Comparison of ENCODE assay signal across 18 cellular contexts in the genomic region with DNA sequence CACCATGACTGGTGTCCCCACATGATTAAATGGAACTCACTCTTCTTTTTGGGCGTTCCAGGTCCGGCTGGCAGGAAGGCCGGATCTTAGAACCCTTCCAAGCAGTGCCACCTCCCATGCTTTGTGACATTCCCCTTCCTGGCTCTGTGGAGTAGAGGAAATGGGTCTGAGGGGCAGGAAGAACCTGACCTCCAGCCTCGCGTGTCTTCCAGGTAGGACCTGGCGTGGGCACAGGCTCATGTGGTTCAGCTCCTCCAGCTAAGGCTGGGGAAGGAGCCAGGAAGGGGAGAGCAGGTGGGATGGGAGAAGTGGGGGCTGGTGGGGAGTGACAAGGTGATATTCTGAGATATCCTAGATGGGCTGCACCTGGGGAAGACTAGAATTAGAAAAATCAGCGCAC. TPM values are rescaled to one million over a fixed set of nuclear protein-coding genes. Genes with fewer than 3 reads are reported as not detected.
DNase-seq lines count a peak whose midpoint lies in the region; ATAC-seq and TF ChIP-seq lines count a peak whose summit lies in the region.
"Had no signal": no experiment of that assay in that cellular context is flagged by ENCODE, and none has a peak within 500 bp of the region (broad histone marks: within the 10 kb centered on the region; RNA-seq: fewer than 3 reads in every experiment).

No MANE protein-coding gene starts in this region.

- H4K20me1 ChIP-seq in hepatocyte (ENCODE audit: insufficient read depth, poor library complexity, severe bottlenecking) = no peaks in the 10 kb centered on the region

- no peak for DNase-seq in natural killer cell treated with Interleukin-12 subunit alpha and Interleukin-12 subunit beta and Interleukin-15 and Interleukin-18, amount 100 ng/mL, for 72 hours (ENCODE audit: low spot score)
- no peak for DNase-seq in natural killer cell
- no peak for DNase-seq in lung (ENCODE audit: low spot score)
- peak; percentile 76 for DNase-seq in posterior vena cava (ENCODE audit: low spot score)
- no peak for DNase-seq in glutamatergic neuron
- no peak for DNase-seq in GM03348 (ENCODE audit: low spot score)
- DNase-seq in cerebellum (ENCODE audit: low spot score) = no peak
- DNase-seq in hepatocyte (ENCODE audit: low spot score) = no peak
- DNase-seq: GDM1, HCEC 1CT, KG1, NCI-H1092, NCI-H1436, NCI-H1930, NCI-H2227 treated with DMSO at 0.1 percent for 48 hours, NCI-H510A treated with DMSO at 0.1 percent for 48 hours had no signal

- no peak overlapping the region for H2AFZ ChIP-seq in hepatocyte
- H2AFZ ChIP-seq: GM23338 had no signal

- H3K4me1 ChIP-seq in lung (ENCODE audit: control insufficient read depth in 2 of 2, insufficient read depth in 2 of 2, low read length in 2 of 2) (peaks cover 0 to 10% of the 10 kb centered on the region in 2 donors), hepatocyte (ENCODE audit: insufficient read depth) (peaks cover 6% of the 10 kb centered on the region)

- H3K4me3 ChIP-seq in lung (peak overlapping the region; percentile 3), hepatocyte (no peak overlapping the region)
- H3K4me3 ChIP-seq: GM23338 had no signal

- H3K79me2 ChIP-seq in hepatocyte = no peaks in the 10 kb centered on the region

- no peaks in the 10 kb centered on the region for H3K9me3 Mint-ChIP-seq in natural killer cell treated with Interleukin-12 subunit alpha and Interleukin-12 subunit beta and Interleukin-15 and Interleukin-18, amount 100 ng/mL, for 72 hours
- H3K9me3 Mint-ChIP-seq in natural killer cell (no peaks in the 10 kb centered on the region), glutamatergic neuron (ENCODE audit: unreplicated experiment) (peaks cover 2% of the 10 kb centered on the region)
- H3K9me3 Mint-ChIP-seq: GM23338 had no signal

- no peaks in the 10 kb centered on the region for H3K36me3 Mint-ChIP-seq in natural killer cell treated with Interleukin-12 subunit alpha and Interleukin-12 subunit beta and Interleukin-15 and Interleukin-18, amount 100 ng/mL, for 72 hours
- H3K36me3 Mint-ChIP-seq in natural killer cell (no peaks in the 10 kb centered on the region), glutamatergic neuron (ENCODE audit: unreplicated experiment) (no peaks in the 10 kb centered on the region)

- H3K9me2 ChIP-seq in hepatocyte (replicated peaks; ENCODE audit: insufficient read depth) = no peaks in the 10 kb centered on the region

- no peaks in the 10 kb centered on the region for H3K36me3 ChIP-seq in lung (ENCODE audit: control insufficient read depth in 2 of 2, insufficient read depth in 2 of 2, low read length in 2 of 2)
- no peaks in the 10 kb centered on the region for H3K36me3 ChIP-seq in hepatocyte (replicated peaks; ENCODE audit: insufficient read depth, low read depth)

- WGBS in lung, 2 donors = 78 to 81% methylated on average over 7 of the region's 7 CpGs
- WGBS in hepatocyte (ENCODE audit: low lambda C conversion rate, missing lambda C conversion rate) = 94% methylated on average over 7 of the region's 7 CpGs

- no peak overlapping the region for H3K27ac Mint-ChIP-seq in natural killer cell treated with Interleukin-12 subunit alpha and Interleukin-12 subunit beta and Interleukin-15 and Interleukin-18, amount 100 ng/mL, for 72 hours
- H3K27ac Mint-ChIP-seq in natural killer cell = no peak overlapping the region
- no peak overlapping the region for H3K27ac Mint-ChIP-seq in glutamatergic neuron (ENCODE audit: unreplicated experiment)
- H3K27ac Mint-ChIP-seq: GM23338 had no signal

- H3K27me3 ChIP-seq in lung (ENCODE audit: control insufficient read depth, insufficient read depth) (no peaks in the 10 kb centered on the region), hepatocyte (peaks cover 39% of the 10 kb centered on the region)

- no peak overlapping the region for H3K4me2 ChIP-seq in hepatocyte
- H3K4me2 ChIP-seq: GM23338 had no signal

- TF ChIP-seq CTCF in natural killer cell (IDR thresholded peaks at IDR 0.05) (no peak), lung (IDR thresholded peaks at IDR 0.05; ENCODE audit: control extremely low read depth, extremely low read depth) (no peak), glutamatergic neuron (IDR thresholded peaks at IDR 0.05; ENCODE audit: partially characterized antibody, unreplicated experiment) (no peak), hepatocyte (IDR thresholded peaks at IDR 0.05; ENCODE audit: poor library complexity) (no peak)

- peaks cover 44 to 61% of the 10 kb centered on the region in 2 donors for H3K27me3 Mint-ChIP-seq in natural killer cell treated with Interleukin-12 subunit alpha and Interleukin-12 subunit beta and Interleukin-15 and Interleukin-18, amount 100 ng/mL, for 72 hours
- H3K27me3 Mint-ChIP-seq in natural killer cell (ENCODE audit: low read depth in 2 of 2) (peaks cover 45 to 56% of the 10 kb centered on the region in 2 donors), glutamatergic neuron (ENCODE audit: unreplicated experiment) (peaks cover 12% of the 10 kb centered on the region)

- H3K9me3 ChIP-seq in lung (ENCODE audit: control insufficient read depth in 2 of 2, insufficient read depth in 1 of 2, low read length in 1 of 2) (peaks cover 0 to 2% of the 10 kb centered on the region in 2 donors), hepatocyte (ENCODE audit: low read depth) (no peaks in the 10 kb centered on the region)

- peak overlapping the region; percentile 18 for H3K4me3 Mint-ChIP-seq in natural killer cell treated with Interleukin-12 subunit alpha and Interleukin-12 subunit beta and Interleukin-15 and Interleukin-18, amount 100 ng/mL, for 72 hours
- H3K4me3 Mint-ChIP-seq in natural killer cell = no peak overlapping the region
- H3K4me3 Mint-ChIP-seq in glutamatergic neuron (ENCODE audit: unreplicated experiment) = no peak overlapping the region

- intact Hi-C loops in natural killer cell (cut with micrococcal nuclease) (no loop called here), posterior vena cava (cut with DNase I) (no loop called here)

- ATAC-seq in natural killer cell treated with Interleukin-12 subunit alpha and Interleukin-12 subunit beta and Interleukin-15 and Interleukin-18, amount 100 ng/mL, for 72 hours = no peak
- ATAC-seq in natural killer cell (no peak), lung (ENCODE audit: insufficient read depth, low FRiP score) (no peak)
- ATAC-seq: GM23338 had no signal

- H3K27ac ChIP-seq in lung (ENCODE audit: low read depth in 1 of 2, low read length in 1 of 2) = no peak overlapping the region
- no peak overlapping the region for H3K27ac ChIP-seq in hepatocyte
- H3K27ac ChIP-seq: C4-2B had no signal

- peaks cover 13 to 18% of the 10 kb centered on the region in 2 donors for H3K4me1 Mint-ChIP-seq in natural killer cell treated with Interleukin-12 subunit alpha and Interleukin-12 subunit beta and Interleukin-15 and Interleukin-18, amount 100 ng/mL, for 72 hours (ENCODE audit: low read depth in 2 of 2)
- H3K4me1 Mint-ChIP-seq in natural killer cell = peaks cover 13 to 20% of the 10 kb centered on the region in 2 donors
- H3K4me1 Mint-ChIP-seq in glutamatergic neuron (ENCODE audit: low read depth, unreplicated experiment) = peaks cover 17% of the 10 kb centered on the region

RNA-seq across cellular contexts. Expression of gene TMEM255B, which starts 2.1 kb away (rescaled TPM):
- total RNA-seq in natural killer cell treated with Interleukin-12 subunit alpha and Interleukin-12 subunit beta and Interleukin-15 and Interleukin-18, amount 100 ng/mL, for 72 hours = 1 to 10 TPM; 1.3 to 2.2 TPM
- 1 to 10 TPM in 2 of 3 donors, under 1 TPM in 1; 0.38 to 3.0 (median 1.0) TPM for total RNA-seq in natural killer cell
- 10 to 100 TPM in 1 of 2 donors, 1 to 10 TPM in 1; 6.0 to 19.6 TPM for total RNA-seq in lung
- polyA plus RNA-seq in lung = 10 to 100 TPM; 13.3 to 16.4 TPM
- 10 to 100 TPM; 20.2 to 22.9 TPM for total RNA-seq in posterior vena cava
- 13.8 TPM for total RNA-seq in glutamatergic neuron (ENCODE audit: unreplicated experiment)
- 7.9 TPM for total RNA-seq in cerebellum
- total RNA-seq in hepatocyte = 0.10 and 1.5 TPM in 2 replicates
- 4.0 and 6.3 TPM in 2 replicates for polyA plus RNA-seq in hepatocyte
